11 cellular contexts compared by ENCODE assay signal in the genomic region with DNA sequence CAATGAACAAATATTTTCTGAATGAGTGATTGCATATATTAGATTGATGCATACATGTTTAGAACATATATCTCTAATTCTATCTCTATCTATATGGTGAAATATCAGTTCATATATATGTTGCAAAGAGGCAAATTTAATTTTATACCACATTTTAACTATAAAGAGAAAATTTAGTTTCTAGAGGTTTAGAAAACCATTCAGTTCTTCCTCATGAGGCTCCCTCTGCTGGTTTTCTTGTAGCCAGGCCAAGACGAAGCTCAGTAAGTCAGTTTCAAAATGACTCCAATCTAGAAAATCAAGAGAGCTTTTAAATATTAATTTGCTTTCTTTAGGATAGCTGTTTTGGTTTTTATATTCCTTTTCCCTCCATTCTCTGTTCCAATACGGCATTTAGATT.
A peak's percentile ranks its signal among the peaks of the same experiment; 100 is the strongest.
DNase-seq lines count a peak whose midpoint lies in the region; ATAC-seq and TF ChIP-seq lines count a peak whose summit lies in the region.
"Had no signal": no experiment of that assay in that cellular context is flagged by ENCODE, and none has a peak within 500 bp of the region (broad histone marks: within the 10 kb centered on the region; RNA-seq: fewer than 3 reads in every experiment).

No MANE protein-coding gene starts in this region.

- no peaks in the 10 kb centered on the region for H3K36me3 Mint-ChIP-seq in chondrocyte (ENCODE audit: low read depth)

- H3K9me3 Mint-ChIP-seq in chondrocyte (ENCODE audit: low read depth) = no peaks in the 10 kb centered on the region

- no peak overlapping the region for H3K4me3 Mint-ChIP-seq in chondrocyte (ENCODE audit: unreplicated experiment)

- DNase-seq in DMS53 (lab: John Stamatoyannopoulos, UW) (peak; percentile 32), DMS53 treated with DMSO at 0.1 percent for 48 hours (lab: John Stamatoyannopoulos, UW; ENCODE audit: unreplicated experiment) (no peak), HT-29 (ENCODE audit: low spot score) (peak; percentile 12), chondrocyte (ENCODE audit: low spot score) (no peak), renal cortical epithelial cell (ENCODE audit: low read depth) (peak; percentile 30), DMS114 treated with DMSO at 0.1 percent for 48 hours (lab: John Stamatoyannopoulos, UW; ENCODE audit: unreplicated experiment) (no peak)
- DNase-seq: central memory CD4-positive, alpha-beta T cell; substantia nigra had no signal

- H3K27me3 Mint-ChIP-seq in chondrocyte (ENCODE audit: low read depth) = no peaks in the 10 kb centered on the region

- H3K27ac Mint-ChIP-seq in chondrocyte (ENCODE audit: unreplicated experiment) = no peak overlapping the region

- ATAC-seq in HG03039 (IDR thresholded peaks at IDR 0.05; ENCODE audit: unreplicated experiment) = no peak
- no peak for ATAC-seq in HG03571 (IDR thresholded peaks at IDR 0.05; ENCODE audit: unreplicated experiment)
- ATAC-seq: A549 had no signal

- peak; percentile 82 for TF ChIP-seq CTCF in chondrocyte (IDR thresholded peaks at IDR 0.05)

- H3K4me1 Mint-ChIP-seq in chondrocyte (ENCODE audit: low read depth) = peaks cover 10% of the 10 kb centered on the region

Comparison
In these comparisons a context has a peak if more than half of its experiments do, and no peak if none do; other contexts are left out.
1. DNase-seq: peak in DMS53 (single experiment), HT-29 (single experiment) and renal cortical epithelial cell (single experiment); none in DMS53 treated with DMSO at 0.1 percent for 48 hours (single experiment), chondrocyte (single experiment) and DMS114 treated with DMSO at 0.1 percent for 48 hours (single experiment).